ENCODE assay signal across 8 cellular contexts in the genomic region with DNA sequence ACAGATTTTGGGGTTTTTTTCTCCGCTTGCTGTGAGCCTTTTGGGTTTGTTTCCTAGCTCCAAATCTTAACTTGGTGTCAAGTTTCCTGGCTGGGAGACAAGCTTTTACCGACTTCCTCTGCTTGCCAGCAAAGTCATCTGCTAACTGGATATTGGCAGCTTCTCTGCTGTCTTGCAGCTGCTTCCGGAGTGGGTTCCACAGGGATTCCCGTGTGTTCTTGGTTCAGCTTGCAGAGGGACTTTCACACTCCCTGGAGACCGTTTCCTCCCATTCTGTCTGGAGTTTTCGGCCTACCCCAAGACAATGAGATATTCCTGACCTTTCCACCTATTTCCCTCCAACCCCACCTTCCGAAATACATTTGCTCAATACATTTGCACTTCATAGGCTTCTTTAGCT. TPM values are rescaled to one million over a fixed set of nuclear protein-coding genes. Genes with fewer than 3 reads are reported as not detected.
DNase-seq lines count a peak whose midpoint lies in the region; ATAC-seq and TF ChIP-seq lines count a peak whose summit lies in the region.

No MANE protein-coding gene starts in this region.

- no peak for TF ChIP-seq CTCF in MCF 10A (IDR thresholded peaks at IDR 0.05; ENCODE audit: unreplicated experiment)

- peak overlapping the region; percentile 44 for H3K27ac Mint-ChIP-seq in MCF 10A (ENCODE audit: low read depth, unreplicated experiment)
- no peak overlapping the region for H3K27ac Mint-ChIP-seq in activated T-cell treated with anti-CD3 and anti-CD28 coated beads, Interleukin-2, amount 50 U/mL, for 72 hours

- POLR2A ChIA-PET in MCF 10A (lab: Yijun Ruan, JAX) = interaction anchor here (0.7 to 3.1 kb wide), 4 partner anchors 42 to 379 kb away, joined by 3 to 19 read pairs (median 4); partner anchors contain the start of genes CCDC124 and PGLS

- CTCF ChIA-PET in MCF 10A (lab: Yijun Ruan, JAX) = interaction anchor here (0.5 to 1.0 kb wide), 3 partner anchors 42 to 385 kb away, joined by 3 to 5 read pairs (median 4); no protein-coding TSS in a partner anchor

- intact Hi-C loops in MCF 10A (cut with micrococcal nuclease) = loop anchor here (2.0 kb wide), 1 partner anchor 42 kb away; the partner anchor contains the start of gene PGLS

- BruUV-seq in MCF 10A (replicated peaks; lab: Mats Ljungman, UMichigan) = no TSS peak

- H3K4me1 Mint-ChIP-seq in MCF 10A (ENCODE audit: insufficient read depth, unreplicated experiment) = peaks cover 13% of the 10 kb centered on the region
- H3K4me1 Mint-ChIP-seq in activated T-cell treated with anti-CD3 and anti-CD28 coated beads, Interleukin-2, amount 50 U/mL, for 72 hours (ENCODE audit: low read depth) = peaks cover 17% of the 10 kb centered on the region

- H3K36me3 Mint-ChIP-seq in MCF 10A (ENCODE audit: insufficient read depth, unreplicated experiment) = peaks cover 11% of the 10 kb centered on the region
- peaks cover 0 to 2% of the 10 kb centered on the region in 2 donors for H3K36me3 Mint-ChIP-seq in activated T-cell treated with anti-CD3 and anti-CD28 coated beads, Interleukin-2, amount 50 U/mL, for 72 hours (ENCODE audit: insufficient read depth in 2 of 2)

- H3K9me3 Mint-ChIP-seq in MCF 10A (ENCODE audit: unreplicated experiment) = no peaks in the 10 kb centered on the region
- no peaks in the 10 kb centered on the region for H3K9me3 Mint-ChIP-seq in activated T-cell treated with anti-CD3 and anti-CD28 coated beads, Interleukin-2, amount 50 U/mL, for 72 hours

- ATAC-seq in GM18858 (IDR thresholded peaks at IDR 0.05; ENCODE audit: unreplicated experiment) (no peak), GM19467 (IDR thresholded peaks at IDR 0.05; ENCODE audit: unreplicated experiment) (no peak)
- ATAC-seq in activated T-cell treated with anti-CD3 and anti-CD28 coated beads, Interleukin-2, amount 50 U/mL, for 72 hours (replicated peaks in 1 of 2) = no peak

- no peaks in the 10 kb centered on the region for H3K27me3 Mint-ChIP-seq in MCF 10A (ENCODE audit: insufficient read depth, unreplicated experiment)
- H3K27me3 Mint-ChIP-seq in activated T-cell treated with anti-CD3 and anti-CD28 coated beads, Interleukin-2, amount 50 U/mL, for 72 hours (ENCODE audit: low read depth) = no peaks in the 10 kb centered on the region

- peak overlapping the region; percentile 45 for H3K4me3 Mint-ChIP-seq in MCF 10A (ENCODE audit: unreplicated experiment)
- no peak overlapping the region for H3K4me3 Mint-ChIP-seq in activated T-cell treated with anti-CD3 and anti-CD28 coated beads, Interleukin-2, amount 50 U/mL, for 72 hours

- DNase-seq in C1 segment of cervical spinal cord (lab: John Stamatoyannopoulos, UW) (peak in 9 of 14 donors; percentile 7 to 63 (median 30)), NCI-H1436 treated with DMSO at 0.1 percent for 48 hours (lab: John Stamatoyannopoulos, UW) (peak; percentile 17), MCF 10A (ENCODE audit: unreplicated experiment) (peak; percentile 96), lung microvascular endothelial cell (ENCODE audit: low read depth in 2 of 2) (peak; percentile 73 to 100)
- DNase-seq in NK-92 treated with Interleukin-12 subunit alpha and Interleukin-12 subunit beta, amount 100 ng/mL, for 24 hours (lab: John Stamatoyannopoulos, UW) = no peak
- no peak for DNase-seq in activated T-cell treated with anti-CD3 and anti-CD28 coated beads, Interleukin-2, amount 50 U/mL, for 72 hours

RNA-seq across cellular contexts. Expression of gene COLGALT1, which starts 2.2 kb away (rescaled TPM):
- total RNA-seq in MCF 10A (2022) (103 and 107 TPM in 2 replicates), lung microvascular endothelial cell (44.0 and 49.7 TPM in 2 replicates)
- total RNA-seq in activated T-cell treated with anti-CD3 and anti-CD28 coated beads, Interleukin-2, amount 50 U/mL, for 72 hours = 10 to 100 TPM; 38.3 to 46.3 TPM

RNA-seq across cellular contexts. Expression of gene PGLS, which starts 41.8 kb away (rescaled TPM):
- total RNA-seq in MCF 10A (2022) = 115 and 143 TPM in 2 replicates
- 46.4 and 67.5 TPM in 2 replicates for total RNA-seq in lung microvascular endothelial cell
- 10 to 100 TPM; 56.5 to 63.6 TPM for total RNA-seq in activated T-cell treated with anti-CD3 and anti-CD28 coated beads, Interleukin-2, amount 50 U/mL, for 72 hours

Comparison
In these comparisons a context has a peak if more than half of its experiments do, and no peak if none do; other contexts are left out.
1. DNase-seq: peak in C1 segment of cervical spinal cord (9 of 14), NCI-H1436 treated with DMSO at 0.1 percent for 48 hours (single experiment), MCF 10A (single experiment) and lung microvascular endothelial cell (2 of 2); none in NK-92 treated with Interleukin-12 subunit alpha and Interleukin-12 subunit beta, amount 100 ng/mL, for 24 hours (single experiment) and activated T-cell treated with anti-CD3 and anti-CD28 coated beads, Interleukin-2, amount 50 U/mL, for 72 hours (0 of 2).